Comparison of ENCODE assay signal across 34 cellular contexts in the genomic region with DNA sequence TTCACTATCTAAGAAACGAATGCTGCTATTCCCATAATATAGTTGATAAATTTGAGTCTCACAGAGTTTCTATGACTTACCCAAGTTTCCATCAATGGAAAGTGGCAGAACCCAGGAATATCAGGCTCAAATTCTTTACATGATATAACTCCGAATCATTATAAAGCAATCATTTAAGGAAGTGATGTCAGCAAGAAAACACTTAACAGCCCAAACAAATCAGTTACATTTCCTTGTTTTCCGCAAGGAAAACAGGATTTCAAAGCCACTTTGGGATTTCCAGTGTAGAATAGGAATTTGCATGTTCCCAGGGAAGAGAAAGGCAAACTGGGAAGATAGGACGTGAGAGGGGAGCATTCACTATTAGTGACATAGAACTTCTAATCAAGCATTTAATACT.
"Had no signal": no experiment of that assay in that cellular context is flagged by ENCODE, and none has a peak within 500 bp of the region (broad histone marks: within the 10 kb centered on the region; RNA-seq: fewer than 3 reads in every experiment).

No MANE protein-coding gene starts in this region.

- H3K36me3 Mint-ChIP-seq: activated naive CD8-positive, alpha-beta T cell treated with anti-CD3 and anti-CD28 coated beads for 36 hours; brain; immature natural killer cell; mesothelial cell of epicardium; naive B cell had no signal

- H3K27me3 ChIP-seq: adrenal gland, cardiac muscle cell, colonic mucosa, gastrocnemius medialis, hepatocyte, left lung, neutrophil, right lobe of liver, testis, transverse colon had no signal

- ATAC-seq: activated CD4-positive, CD25-positive, alpha-beta regulatory T cell treated with anti-CD3 and anti-CD28 coated beads, Interleukin-2, amount 50 U/mL, for 24 hours; effector memory CD8-positive, alpha-beta T cell; esophagus mucosa; gastrocnemius medialis; left lung; right lobe of liver; stimulated activated naive CD8-positive, alpha-beta T cell treated with anti-CD3 and anti-CD28 coated beads, Interleukin-15, Interleukin-2, amounts not matched to agents 100 U/mL and 50 U/mL, for 24 hours had no signal

- H3K4me2 ChIP-seq: hepatocyte had no signal

- H3K4me1 Mint-ChIP-seq: activated naive CD8-positive, alpha-beta T cell treated with anti-CD3 and anti-CD28 coated beads for 36 hours; brain; mesothelial cell of epicardium; naive B cell had no signal

- H3K4me3 Mint-ChIP-seq: activated naive CD4-positive, alpha-beta T cell treated with anti-CD3 and anti-CD28 coated beads for 36 hours; activated naive CD8-positive, alpha-beta T cell treated with anti-CD3 and anti-CD28 coated beads for 36 hours; activated T-helper 1 cell treated with anti-CD3 and anti-CD28 coated beads, Interleukin-12 subunit alpha, Interleukin-12 subunit beta, Interleukin-2, Interleukin-4 antibody, amounts not matched to agents 30 ng/mL and 10 ng/mL and 1 ng/mL, durations not matched to agents 14 hours and 24 hours and 36 hours; brain; effector memory CD8-positive, alpha-beta T cell; immature natural killer cell; mesothelial cell of epicardium; naive B cell; nephron progenitor cell had no signal

- H3K4me3 ChIP-seq: adrenal gland, cardiac muscle cell, colonic mucosa, gastrocnemius medialis, hepatocyte, left lung, lung, right lobe of liver, skin epidermis, testis, transverse colon had no signal

- H3K27ac Mint-ChIP-seq: activated naive CD4-positive, alpha-beta T cell treated with anti-CD3 and anti-CD28 coated beads for 36 hours; activated naive CD8-positive, alpha-beta T cell treated with anti-CD3 and anti-CD28 coated beads for 36 hours; activated T-helper 1 cell treated with anti-CD3 and anti-CD28 coated beads, Interleukin-12 subunit alpha, Interleukin-12 subunit beta, Interleukin-2, Interleukin-4 antibody, amounts not matched to agents 30 ng/mL and 10 ng/mL and 1 ng/mL, durations not matched to agents 14 hours and 24 hours and 36 hours; brain; effector memory CD8-positive, alpha-beta T cell; immature natural killer cell; mesothelial cell of epicardium; naive B cell; nephron progenitor cell had no signal

- H3K4me1 ChIP-seq: adrenal gland, colonic mucosa, gastrocnemius medialis, right lobe of liver, testis, transverse colon had no signal

- H3K9me3 Mint-ChIP-seq: activated naive CD4-positive, alpha-beta T cell treated with anti-CD3 and anti-CD28 coated beads for 36 hours; activated naive CD8-positive, alpha-beta T cell treated with anti-CD3 and anti-CD28 coated beads for 36 hours; activated T-helper 1 cell treated with anti-CD3 and anti-CD28 coated beads, Interleukin-12 subunit alpha, Interleukin-12 subunit beta, Interleukin-2, Interleukin-4 antibody, amounts not matched to agents 30 ng/mL and 10 ng/mL and 1 ng/mL, durations not matched to agents 14 hours and 24 hours and 36 hours; brain; mesothelial cell of epicardium; naive B cell; nephron progenitor cell had no signal

- H3K9me3 ChIP-seq: adrenal gland, colonic mucosa, gastrocnemius medialis, left lung, neutrophil, right lobe of liver, testis, transverse colon had no signal

- DNase-seq: activated CD4-positive, alpha-beta T cell treated with anti-CD3 and anti-CD28 coated beads for 48 hours; activated CD4-positive, alpha-beta T cell treated with anti-CD3 and anti-CD28 coated beads, Interleukin-2, amount 50 U/mL, for 48 hours; activated CD8-positive, alpha-beta memory T cell treated with anti-CD3 and anti-CD28 coated beads for 24 hours; activated effector memory CD4-positive, alpha-beta T cell treated with anti-CD3 and anti-CD28 coated beads, Interleukin-2, amount 50 U/mL, for 16 hours; activated naive CD4-positive, alpha-beta T cell treated with anti-CD3 and anti-CD28 coated beads for 36 hours; activated naive CD8-positive, alpha-beta T cell treated with anti-CD3 and anti-CD28 coated beads for 36 hours; activated T-cell treated with anti-CD3 and anti-CD28 coated beads, Interleukin-2, amount 50 U/mL, for 1 hour; adrenal gland; aorta; cerebellar nuclear complex; colonic mucosa; effector memory CD8-positive, alpha-beta T cell; gastrocnemius medialis; immature natural killer cell; left lung; naive B cell; nephron progenitor cell; right lobe of liver; stimulated activated CD4-positive, alpha-beta T cell treated with anti-CD3 and anti-CD28 coated beads, Interleukin-12 subunit alpha, Interleukin-12 subunit beta, amount 100 ng/mL, for 4 hours; stimulated activated CD4-positive, alpha-beta T cell treated with anti-CD3 and anti-CD28 coated beads, Interleukin-4, amount 100 ng/mL, for 1 hour; stimulated activated naive CD8-positive, alpha-beta T cell treated with anti-CD3 and anti-CD28 coated beads, Interleukin-15, Interleukin-2, amounts not matched to agents 100 U/mL and 50 U/mL, for 24 hours; testis; transverse colon had no signal

- H3K27me3 Mint-ChIP-seq: activated naive CD8-positive, alpha-beta T cell treated with anti-CD3 and anti-CD28 coated beads for 36 hours; brain; effector memory CD8-positive, alpha-beta T cell; naive B cell had no signal

- H3K36me3 ChIP-seq: adrenal gland, cardiac muscle cell, colonic mucosa, gastrocnemius medialis, left lung, neutrophil, right lobe of liver, transverse colon had no signal

- H2AFZ ChIP-seq: hepatocyte had no signal

- H3K27ac ChIP-seq: adrenal gland, cardiac muscle cell, colonic mucosa, gastrocnemius medialis, hepatocyte, left lung, neutrophil, right lobe of liver, skin epidermis, testis, transverse colon, VCaP had no signal
